Comparison of ENCODE assay signal across 1 cellular context in the genomic region with DNA sequence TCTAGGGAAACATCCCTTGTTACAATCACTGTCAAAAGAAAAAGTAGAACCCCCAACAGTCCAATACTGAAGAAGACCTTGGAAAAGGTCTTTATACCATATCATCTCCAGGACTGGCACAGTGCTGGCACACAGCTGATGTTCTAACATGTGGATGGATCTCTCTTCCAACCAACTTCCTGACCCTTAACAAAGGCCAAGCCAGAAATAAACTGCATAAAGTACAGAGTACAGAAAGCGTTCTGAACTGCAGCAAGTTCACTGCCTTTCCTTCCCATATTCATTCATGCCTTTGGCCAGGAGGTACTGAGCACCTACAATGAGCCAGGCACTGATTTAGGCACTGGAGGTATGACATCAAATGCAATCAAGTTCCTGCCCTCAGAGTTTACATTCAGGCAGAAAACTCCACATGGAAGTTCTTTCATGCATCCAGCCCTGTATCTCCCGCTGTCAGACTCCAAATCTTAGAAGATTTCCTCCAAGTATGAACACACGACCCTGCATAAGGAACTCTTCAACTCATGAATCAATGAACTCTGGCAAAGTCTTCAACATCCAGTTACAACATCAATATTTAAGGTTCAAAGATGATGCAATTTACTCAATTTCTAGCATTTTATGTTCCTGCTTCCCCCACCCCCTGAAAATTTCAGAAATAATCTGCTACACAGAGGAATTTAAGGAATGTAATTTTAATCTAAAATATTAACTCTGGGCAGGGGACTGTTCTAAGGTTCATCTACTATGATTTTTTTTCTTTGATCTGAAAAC.
A peak's percentile ranks its signal among the peaks of the same experiment; 100 is the strongest.
TF ChIP-seq lines count a peak whose summit lies in the region.

No MANE protein-coding gene starts in this region.

TF ChIP-seq in liver, 16 proteins besides CTCF, POLR2A, EP300 and RAD21 (continued from another document):
- TF ChIP-seq, protein P1, sequence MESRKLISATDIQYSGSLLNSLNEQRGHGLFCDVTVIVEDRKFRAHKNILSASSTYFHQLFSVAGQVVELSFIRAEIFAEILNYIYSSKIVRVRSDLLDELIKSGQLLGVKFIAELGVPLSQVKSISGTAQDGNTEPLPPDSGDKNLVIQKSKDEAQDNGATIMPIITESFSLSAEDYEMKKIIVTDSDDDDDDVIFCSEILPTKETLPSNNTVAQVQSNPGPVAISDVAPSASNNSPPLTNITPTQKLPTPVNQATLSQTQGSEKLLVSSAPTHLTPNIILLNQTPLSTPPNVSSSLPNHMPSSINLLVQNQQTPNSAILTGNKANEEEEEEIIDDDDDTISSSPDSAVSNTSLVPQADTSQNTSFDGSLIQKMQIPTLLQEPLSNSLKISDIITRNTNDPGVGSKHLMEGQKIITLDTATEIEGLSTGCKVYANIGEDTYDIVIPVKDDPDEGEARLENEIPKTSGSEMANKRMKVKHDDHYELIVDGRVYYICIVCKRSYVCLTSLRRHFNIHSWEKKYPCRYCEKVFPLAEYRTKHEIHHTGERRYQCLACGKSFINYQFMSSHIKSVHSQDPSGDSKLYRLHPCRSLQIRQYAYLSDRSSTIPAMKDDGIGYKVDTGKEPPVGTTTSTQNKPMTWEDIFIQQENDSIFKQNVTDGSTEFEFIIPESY (IDR thresholded peaks at IDR 0.05), result peak; percentile 38
- TF ChIP-seq HNF4G (IDR thresholded peaks at IDR 0.05), result peak; percentile 19
- TF ChIP-seq FOXA2 (IDR thresholded peaks at IDR 0.05), result no peak
- TF ChIP-seq, protein P2, sequence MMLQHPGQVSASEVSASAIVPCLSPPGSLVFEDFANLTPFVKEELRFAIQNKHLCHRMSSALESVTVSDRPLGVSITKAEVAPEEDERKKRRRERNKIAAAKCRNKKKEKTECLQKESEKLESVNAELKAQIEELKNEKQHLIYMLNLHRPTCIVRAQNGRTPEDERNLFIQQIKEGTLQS (IDR thresholded peaks at IDR 0.05), result peak; percentile 32
- peak; percentile 65 for TF ChIP-seq SP1 (IDR thresholded peaks at IDR 0.05)
- TF ChIP-seq HNF4A (conservative IDR thresholded peaks at IDR 0.05), result peak; percentile 83 to 86
- peak; percentile 37 for TF ChIP-seq NR2F2 (IDR thresholded peaks at IDR 0.05)
- TF ChIP-seq JUND (IDR thresholded peaks at IDR 0.05), result peak in 1 of 2 donors; percentile 4
- TF ChIP-seq RXRA (IDR thresholded peaks at IDR 0.05), result peak; percentile 84 to 86
- TF ChIP-seq YY1 (IDR thresholded peaks at IDR 0.05), result peak; percentile 29
